In the genomic region with DNA sequence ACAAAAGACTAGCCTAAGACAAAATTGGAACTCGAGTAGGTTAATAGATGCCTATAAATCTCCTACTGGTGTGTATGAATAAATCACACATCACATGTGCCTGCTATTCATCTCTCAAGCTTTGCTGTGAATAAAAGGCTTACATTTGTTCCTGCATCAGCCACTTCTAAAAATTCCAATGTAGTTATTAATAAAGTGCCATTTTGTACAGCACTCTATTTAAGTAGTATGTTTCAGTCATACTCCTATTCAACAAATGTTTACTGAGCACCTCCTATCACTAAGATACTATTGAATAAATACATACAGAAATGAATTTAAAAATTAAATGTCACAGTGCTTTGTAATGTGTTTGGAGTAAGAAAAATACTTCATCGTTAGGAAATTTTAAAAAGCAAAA, we compare ENCODE assay signal across 17 cellular contexts.
"Had no signal": no experiment of that assay in that cellular context is flagged by ENCODE, and none has a peak within 500 bp of the region (broad histone marks: within the 10 kb centered on the region; RNA-seq: fewer than 3 reads in every experiment).

No MANE protein-coding gene starts in this region.

- H3K4me3 ChIP-seq: colonic mucosa, esophagus muscularis mucosa, gastrocnemius medialis, heart right ventricle, lower lobe of right lung had no signal

- H3K27me3 ChIP-seq: colonic mucosa, esophagus muscularis mucosa, foreskin keratinocyte, gastrocnemius medialis, heart right ventricle had no signal

- H3K36me3 ChIP-seq: colonic mucosa, esophagus muscularis mucosa, gastrocnemius medialis, heart right ventricle, lower lobe of right lung had no signal

- H3K27ac ChIP-seq: colonic mucosa, esophagus muscularis mucosa, foreskin keratinocyte, gastrocnemius medialis, heart right ventricle, lower lobe of right lung had no signal

- H3K9me3 ChIP-seq: colonic mucosa, esophagus muscularis mucosa, gastrocnemius medialis, heart right ventricle, lower lobe of right lung had no signal

- DNase-seq: colonic mucosa; cortex of kidney; effector memory CD4-positive, alpha-beta T cell; foreskin keratinocyte; gastrocnemius medialis; glutamatergic neuron; head of caudate nucleus; heart right ventricle; hippocampal formation; left cardiac atrium; left ventricle myocardium superior; lower lobe of right lung; mammary epithelial cell; mesendoderm; midbrain; naive thymus-derived CD4-positive, alpha-beta T cell had no signal

- ATAC-seq: foreskin keratinocyte; gastrocnemius medialis; heart right ventricle; left cardiac atrium; left ventricle myocardium superior; naive thymus-derived CD4-positive, alpha-beta T cell had no signal

- H3K4me1 ChIP-seq: colonic mucosa, foreskin keratinocyte, gastrocnemius medialis, lower lobe of right lung had no signal
